In the genomic region with DNA sequence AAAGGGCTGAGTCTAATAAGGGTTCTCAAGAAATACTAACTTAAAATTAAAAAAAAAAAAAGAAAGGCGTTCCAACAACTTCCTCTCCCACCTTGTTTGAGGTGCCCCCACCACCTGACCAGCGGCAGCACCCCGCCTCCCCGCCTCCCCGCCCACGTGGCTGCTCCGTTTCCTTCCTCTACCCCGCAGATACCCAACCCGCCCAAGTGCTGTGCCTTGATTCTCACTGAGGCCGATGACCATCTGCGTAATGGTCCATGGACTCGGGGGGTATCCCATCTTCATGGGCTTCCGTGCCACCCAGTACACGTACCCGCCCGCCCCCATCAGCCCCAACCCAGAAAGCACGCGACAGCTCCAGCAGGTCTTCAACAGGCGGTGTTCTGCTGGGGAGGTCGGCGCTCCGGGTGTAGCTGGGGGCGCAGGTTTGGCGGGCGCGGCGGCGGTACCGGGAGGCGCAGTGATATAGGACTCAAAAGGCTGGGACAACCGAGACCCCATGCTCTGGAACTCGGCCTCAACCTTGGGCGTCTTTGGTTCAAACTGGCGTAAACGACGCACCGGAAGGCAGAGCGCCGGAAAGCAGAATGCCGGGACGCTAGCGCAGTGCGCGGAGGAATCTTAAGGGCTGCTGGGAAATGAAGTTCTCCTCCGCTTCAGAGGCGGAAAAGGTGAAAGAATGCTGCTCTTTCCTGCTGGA, we compare ENCODE assay signal across 1 cellular context.
A peak's percentile ranks its signal among the peaks of the same experiment; 100 is the strongest.
TF ChIP-seq lines count a peak whose summit lies in the region.

A gene with protein sequence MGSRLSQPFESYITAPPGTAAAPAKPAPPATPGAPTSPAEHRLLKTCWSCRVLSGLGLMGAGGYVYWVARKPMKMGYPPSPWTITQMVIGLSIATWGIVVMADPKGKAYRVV (minus strand): TSS at position 545 of the 700 bp plus-strand sequence. CDS start 44 bp downstream, at position 501.

TF ChIP-seq in HepG2, 621 proteins besides CTCF, POLR2A, EP300 and RAD21 (continued from another document and continues in another):
- TF ChIP-seq ZNF546 (CRISPR knock-in tag; conservative IDR thresholded peaks at IDR 0.05) (no peak), NFKB2 (CRISPR knock-in tag; IDR thresholded peaks at IDR 0.05; ENCODE audit: borderline replicate concordance) (peak; percentile 44; the same call in 1 of the 2 replicates), ZNF296 (CRISPR knock-in tag; conservative IDR thresholded peaks at IDR 0.05) (0 out of 2 replicates have a peak, but pooled peaks have one; percentile 37), SIN3A (IDR thresholded peaks at IDR 0.05; ENCODE audit: borderline replicate concordance, low read depth, low read length) (no peak), ZNF12 (CRISPR knock-in tag; IDR thresholded peaks at IDR 0.05) (0 out of 2 replicates have a peak, but pooled peaks have one; percentile 10), JUN (CRISPR knock-in tag; IDR thresholded peaks at IDR 0.05) (0 out of 2 replicates have a peak, but pooled peaks have one; percentile 34), MYNN (CRISPR knock-in tag; IDR thresholded peaks at IDR 0.05; ENCODE audit: low read depth) (no peak), SOX13 (IDR thresholded peaks at IDR 0.05) (no peak), SOX13 (CRISPR knock-in tag; conservative IDR thresholded peaks at IDR 0.05 in 1 of 2, IDR thresholded peaks at IDR 0.05 in 1 of 2) (no peak), ETV6 (CRISPR knock-in tag; conservative IDR thresholded peaks at IDR 0.05) (no peak), ZNF333 (CRISPR knock-in tag; IDR thresholded peaks at IDR 0.05; ENCODE audit: borderline replicate concordance) (no peak), MAZ (IDR thresholded peaks at IDR 0.05; ENCODE audit: borderline replicate concordance, low read depth, low read length) (no peak), MAZ (CRISPR knock-in tag; IDR thresholded peaks at IDR 0.05; ENCODE audit: low read depth) (0 out of 2 replicates have a peak, but pooled peaks have one; percentile 32), CENPT (CRISPR knock-in tag; IDR thresholded peaks at IDR 0.05; ENCODE audit: low read depth) (no peak), FOSL1 (CRISPR knock-in tag; IDR thresholded peaks at IDR 0.05; ENCODE audit: borderline replicate concordance) (no peak), MIER3 (CRISPR knock-in tag; IDR thresholded peaks at IDR 0.05; ENCODE audit: borderline replicate concordance) (peak; percentile 59; the same call in 1 of the 2 replicates), GATAD2A (CRISPR knock-in tag; IDR thresholded peaks at IDR 0.05) (peak; percentile 37; the same call in 1 of the 2 replicates), STAT5B (CRISPR knock-in tag; IDR thresholded peaks at IDR 0.05) (no peak), FIP1L1 (IDR thresholded peaks at IDR 0.05; ENCODE audit: borderline replicate concordance, insufficient read depth, low read depth, low read length) (no peak), SP1 (IDR thresholded peaks at IDR 0.05) (no peak), SP1 (CRISPR knock-in tag; IDR thresholded peaks at IDR 0.05) (no peak), NAIF1 (CRISPR knock-in tag; IDR thresholded peaks at IDR 0.05; ENCODE audit: borderline replicate concordance) (peak; percentile 99), KDM3A (CRISPR knock-in tag; IDR thresholded peaks at IDR 0.05; ENCODE audit: low read depth) (no peak), YY1 (IDR thresholded peaks at IDR 0.05; ENCODE audit: insufficient read depth, insufficient replicate concordance, low read depth, low read length) (peak; percentile 62), GFI1 (CRISPR knock-in tag; IDR thresholded peaks at IDR 0.05; ENCODE audit: borderline replicate concordance) (peak; percentile 16; the same call in 1 of the 2 replicates), ZNF563 (CRISPR knock-in tag; IDR thresholded peaks at IDR 0.05) (0 out of 2 replicates have a peak, but pooled peaks have one; percentile 40), FOXA3 (CRISPR knock-in tag; IDR thresholded peaks at IDR 0.05) (no peak), ZNF773 (CRISPR knock-in tag; IDR thresholded peaks at IDR 0.05; ENCODE audit: borderline replicate concordance) (no peak), GTF2F1 (IDR thresholded peaks at IDR 0.05; ENCODE audit: low read length) (no peak), FLYWCH1 (CRISPR knock-in tag; IDR thresholded peaks at IDR 0.05) (no peak), GATAD1 (CRISPR knock-in tag; IDR thresholded peaks at IDR 0.05) (peak; percentile 95), NFE2L2 (IDR thresholded peaks at IDR 0.05; ENCODE audit: low read length) (no peak), KDM5B (CRISPR knock-in tag; IDR thresholded peaks at IDR 0.05; ENCODE audit: borderline replicate concordance) (0 out of 2 replicates have a peak, but pooled peaks have one; percentile 20), PAX8 (CRISPR knock-in tag; IDR thresholded peaks at IDR 0.05; ENCODE audit: borderline replicate concordance) (0 out of 2 replicates have a peak, but pooled peaks have one; percentile 57), BHLHE40 (IDR thresholded peaks at IDR 0.05; ENCODE audit: low read length) (no peak), CEBPB (IDR thresholded peaks at IDR 0.05; ENCODE audit: borderline replicate concordance, low read depth, low read length) (no peak)
- TF ChIP-seq, protein P1, sequence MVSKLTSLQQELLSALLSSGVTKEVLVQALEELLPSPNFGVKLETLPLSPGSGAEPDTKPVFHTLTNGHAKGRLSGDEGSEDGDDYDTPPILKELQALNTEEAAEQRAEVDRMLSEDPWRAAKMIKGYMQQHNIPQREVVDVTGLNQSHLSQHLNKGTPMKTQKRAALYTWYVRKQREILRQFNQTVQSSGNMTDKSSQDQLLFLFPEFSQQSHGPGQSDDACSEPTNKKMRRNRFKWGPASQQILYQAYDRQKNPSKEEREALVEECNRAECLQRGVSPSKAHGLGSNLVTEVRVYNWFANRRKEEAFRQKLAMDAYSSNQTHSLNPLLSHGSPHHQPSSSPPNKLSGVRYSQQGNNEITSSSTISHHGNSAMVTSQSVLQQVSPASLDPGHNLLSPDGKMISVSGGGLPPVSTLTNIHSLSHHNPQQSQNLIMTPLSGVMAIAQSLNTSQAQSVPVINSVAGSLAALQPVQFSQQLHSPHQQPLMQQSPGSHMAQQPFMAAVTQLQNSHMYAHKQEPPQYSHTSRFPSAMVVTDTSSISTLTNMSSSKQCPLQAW (CRISPR knock-in tag; IDR thresholded peaks at IDR 0.05), result peak; percentile 45; the same call in 1 of the 2 replicates
- TF ChIP-seq, protein P2, sequence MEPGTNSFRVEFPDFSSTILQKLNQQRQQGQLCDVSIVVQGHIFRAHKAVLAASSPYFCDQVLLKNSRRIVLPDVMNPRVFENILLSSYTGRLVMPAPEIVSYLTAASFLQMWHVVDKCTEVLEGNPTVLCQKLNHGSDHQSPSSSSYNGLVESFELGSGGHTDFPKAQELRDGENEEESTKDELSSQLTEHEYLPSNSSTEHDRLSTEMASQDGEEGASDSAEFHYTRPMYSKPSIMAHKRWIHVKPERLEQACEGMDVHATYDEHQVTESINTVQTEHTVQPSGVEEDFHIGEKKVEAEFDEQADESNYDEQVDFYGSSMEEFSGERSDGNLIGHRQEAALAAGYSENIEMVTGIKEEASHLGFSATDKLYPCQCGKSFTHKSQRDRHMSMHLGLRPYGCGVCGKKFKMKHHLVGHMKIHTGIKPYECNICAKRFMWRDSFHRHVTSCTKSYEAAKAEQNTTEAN (CRISPR knock-in tag; conservative IDR thresholded peaks at IDR 0.05), result no peak
- TF ChIP-seq, protein P3, sequence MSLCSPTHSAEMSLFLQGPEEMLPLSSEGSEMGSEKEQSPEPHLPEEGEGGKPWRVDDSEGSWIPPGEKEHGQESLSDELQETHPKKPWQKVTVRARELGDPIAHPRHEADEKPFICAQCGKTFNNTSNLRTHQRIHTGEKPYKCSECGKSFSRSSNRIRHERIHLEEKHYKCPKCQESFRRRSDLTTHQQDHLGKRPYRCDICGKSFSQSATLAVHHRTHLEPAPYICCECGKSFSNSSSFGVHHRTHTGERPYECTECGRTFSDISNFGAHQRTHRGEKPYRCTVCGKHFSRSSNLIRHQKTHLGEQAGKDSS (CRISPR knock-in tag; IDR thresholded peaks at IDR 0.05; ENCODE audit: borderline replicate concordance, low read depth), result peak; percentile 53; the same call in 1 of the 2 replicates
- TF ChIP-seq, protein P4, sequence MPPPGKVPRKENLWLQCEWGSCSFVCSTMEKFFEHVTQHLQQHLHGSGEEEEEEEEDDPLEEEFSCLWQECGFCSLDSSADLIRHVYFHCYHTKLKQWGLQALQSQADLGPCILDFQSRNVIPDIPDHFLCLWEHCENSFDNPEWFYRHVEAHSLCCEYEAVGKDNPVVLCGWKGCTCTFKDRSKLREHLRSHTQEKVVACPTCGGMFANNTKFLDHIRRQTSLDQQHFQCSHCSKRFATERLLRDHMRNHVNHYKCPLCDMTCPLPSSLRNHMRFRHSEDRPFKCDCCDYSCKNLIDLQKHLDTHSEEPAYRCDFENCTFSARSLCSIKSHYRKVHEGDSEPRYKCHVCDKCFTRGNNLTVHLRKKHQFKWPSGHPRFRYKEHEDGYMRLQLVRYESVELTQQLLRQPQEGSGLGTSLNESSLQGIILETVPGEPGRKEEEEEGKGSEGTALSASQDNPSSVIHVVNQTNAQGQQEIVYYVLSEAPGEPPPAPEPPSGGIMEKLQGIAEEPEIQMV (CRISPR knock-in tag; IDR thresholded peaks at IDR 0.05; ENCODE audit: low read depth), result peak; percentile 52; the same call in 1 of the 2 replicates
- TF ChIP-seq, protein P5, sequence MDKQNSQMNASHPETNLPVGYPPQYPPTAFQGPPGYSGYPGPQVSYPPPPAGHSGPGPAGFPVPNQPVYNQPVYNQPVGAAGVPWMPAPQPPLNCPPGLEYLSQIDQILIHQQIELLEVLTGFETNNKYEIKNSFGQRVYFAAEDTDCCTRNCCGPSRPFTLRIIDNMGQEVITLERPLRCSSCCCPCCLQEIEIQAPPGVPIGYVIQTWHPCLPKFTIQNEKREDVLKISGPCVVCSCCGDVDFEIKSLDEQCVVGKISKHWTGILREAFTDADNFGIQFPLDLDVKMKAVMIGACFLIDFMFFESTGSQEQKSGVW (CRISPR knock-in tag; IDR thresholded peaks at IDR 0.05; ENCODE audit: borderline replicate concordance), result no peak
- TF ChIP-seq, protein P6, sequence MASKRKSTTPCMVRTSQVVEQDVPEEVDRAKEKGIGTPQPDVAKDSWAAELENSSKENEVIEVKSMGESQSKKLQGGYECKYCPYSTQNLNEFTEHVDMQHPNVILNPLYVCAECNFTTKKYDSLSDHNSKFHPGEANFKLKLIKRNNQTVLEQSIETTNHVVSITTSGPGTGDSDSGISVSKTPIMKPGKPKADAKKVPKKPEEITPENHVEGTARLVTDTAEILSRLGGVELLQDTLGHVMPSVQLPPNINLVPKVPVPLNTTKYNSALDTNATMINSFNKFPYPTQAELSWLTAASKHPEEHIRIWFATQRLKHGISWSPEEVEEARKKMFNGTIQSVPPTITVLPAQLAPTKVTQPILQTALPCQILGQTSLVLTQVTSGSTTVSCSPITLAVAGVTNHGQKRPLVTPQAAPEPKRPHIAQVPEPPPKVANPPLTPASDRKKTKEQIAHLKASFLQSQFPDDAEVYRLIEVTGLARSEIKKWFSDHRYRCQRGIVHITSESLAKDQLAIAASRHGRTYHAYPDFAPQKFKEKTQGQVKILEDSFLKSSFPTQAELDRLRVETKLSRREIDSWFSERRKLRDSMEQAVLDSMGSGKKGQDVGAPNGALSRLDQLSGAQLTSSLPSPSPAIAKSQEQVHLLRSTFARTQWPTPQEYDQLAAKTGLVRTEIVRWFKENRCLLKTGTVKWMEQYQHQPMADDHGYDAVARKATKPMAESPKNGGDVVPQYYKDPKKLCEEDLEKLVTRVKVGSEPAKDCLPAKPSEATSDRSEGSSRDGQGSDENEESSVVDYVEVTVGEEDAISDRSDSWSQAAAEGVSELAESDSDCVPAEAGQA (IDR thresholded peaks at IDR 0.05; ENCODE audit: low read depth), result 0 out of 2 replicates have a peak, but pooled peaks have one; percentile 71
- TF ChIP-seq, protein P6 (CRISPR knock-in tag; IDR thresholded peaks at IDR 0.05; ENCODE audit: borderline replicate concordance), result no peak
- TF ChIP-seq, protein P7, sequence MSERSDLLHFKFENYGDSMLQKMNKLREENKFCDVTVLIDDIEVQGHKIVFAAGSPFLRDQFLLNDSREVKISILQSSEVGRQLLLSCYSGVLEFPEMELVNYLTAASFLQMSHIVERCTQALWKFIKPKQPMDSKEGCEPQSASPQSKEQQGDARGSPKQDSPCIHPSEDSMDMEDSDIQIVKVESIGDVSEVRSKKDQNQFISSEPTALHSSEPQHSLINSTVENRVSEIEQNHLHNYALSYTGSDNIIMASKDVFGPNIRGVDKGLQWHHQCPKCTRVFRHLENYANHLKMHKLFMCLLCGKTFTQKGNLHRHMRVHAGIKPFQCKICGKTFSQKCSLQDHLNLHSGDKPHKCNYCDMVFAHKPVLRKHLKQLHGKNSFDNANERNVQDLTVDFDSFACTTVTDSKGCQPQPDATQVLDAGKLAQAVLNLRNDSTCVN (CRISPR knock-in tag; IDR thresholded peaks at IDR 0.05; ENCODE audit: borderline replicate concordance), result peak; percentile 31; the same call in 1 of the 2 replicates
- TF ChIP-seq, protein P8, sequence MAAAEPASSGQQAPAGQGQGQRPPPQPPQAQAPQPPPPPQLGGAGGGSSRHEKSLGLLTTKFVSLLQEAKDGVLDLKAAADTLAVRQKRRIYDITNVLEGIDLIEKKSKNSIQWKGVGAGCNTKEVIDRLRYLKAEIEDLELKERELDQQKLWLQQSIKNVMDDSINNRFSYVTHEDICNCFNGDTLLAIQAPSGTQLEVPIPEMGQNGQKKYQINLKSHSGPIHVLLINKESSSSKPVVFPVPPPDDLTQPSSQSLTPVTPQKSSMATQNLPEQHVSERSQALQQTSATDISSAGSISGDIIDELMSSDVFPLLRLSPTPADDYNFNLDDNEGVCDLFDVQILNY (CRISPR knock-in tag; conservative IDR thresholded peaks at IDR 0.05), result no peak
